ENCODE assay signal across 7 cellular contexts in the genomic region with DNA sequence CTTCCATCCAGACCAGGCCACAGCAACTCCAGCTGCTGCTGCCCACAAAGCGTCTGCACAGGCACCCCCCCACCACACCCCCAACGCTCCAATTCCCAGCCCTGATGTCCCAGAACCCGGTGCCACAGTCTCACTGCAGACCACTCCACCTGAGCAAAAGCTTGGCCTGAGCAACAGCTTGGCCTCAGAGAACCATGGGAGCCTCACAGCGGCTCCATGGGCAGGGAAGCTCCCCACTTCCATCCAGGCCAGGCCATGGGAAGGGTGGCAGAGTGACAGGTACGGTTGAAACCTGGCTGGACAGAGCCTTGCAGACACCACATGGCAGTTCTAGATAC. TPM values are rescaled to one million over a fixed set of nuclear protein-coding genes. Genes with fewer than 3 reads are reported as not detected.
DNase-seq lines count a peak whose midpoint lies in the region; ATAC-seq, FAIRE-seq and TF ChIP-seq lines count a peak whose summit lies in the region.
"Had no signal": no experiment of that assay in that cellular context is flagged by ENCODE, and none has a peak within 500 bp of the region (broad histone marks: within the 10 kb centered on the region; RNA-seq: fewer than 3 reads in every experiment).

No MANE protein-coding gene starts in this region.

- TF ChIP-seq CTCF in H1 (IDR thresholded peaks at IDR 0.05; ENCODE audit: control extremely low read depth in 1 of 3, insufficient read depth in 1 of 3, low read depth in 1 of 3, low read length in 3 of 3) (no peak), psoas muscle (IDR thresholded peaks at IDR 0.05) (no peak)

- H3K36me3 ChIP-seq in HUES48 (ENCODE audit: control insufficient read depth, insufficient read depth, low read length): peaks cover 19% of the 10 kb centered on the region
- peaks cover 2 to 11% (median 6%) of the 10 kb centered on the region in 4 experiments; a peak in 5 of 8 replicates for H3K36me3 ChIP-seq in H1 (ENCODE audit: control insufficient read depth in 2 of 4, insufficient read depth in 4 of 4, low read length in 3 of 4)
- peaks cover 0 to 9% of the 10 kb centered on the region in 2 donors for H3K36me3 ChIP-seq in psoas muscle (ENCODE audit: insufficient read depth in 1 of 2, low read depth in 1 of 2)

- H2BK12ac ChIP-seq in H1 (ENCODE audit: low read depth, low read length): peak overlapping the region; percentile 97; the same call in 1 of the 2 replicates

- H3K14ac ChIP-seq in H1 (ENCODE audit: insufficient read length): no peak overlapping the region

- no peaks in the 10 kb centered on the region for H3K9me3 ChIP-seq in HUES48 (ENCODE audit: control insufficient read depth, insufficient read depth, low read length)
- H3K9me3 ChIP-seq in H1 (ENCODE audit: insufficient read depth in 2 of 2, low read depth in 1 of 2, low read length in 1 of 2): no peaks in the 10 kb centered on the region
- no peaks in the 10 kb centered on the region for H3K9me3 ChIP-seq in psoas muscle

- peak overlapping the region; percentile 95; the same call in 1 of the 2 replicates for H2BK15ac ChIP-seq in H1 (ENCODE audit: low read length)

- no peak overlapping the region for H3K23ac ChIP-seq in H1 (ENCODE audit: insufficient read length)

- H3K27ac ChIP-seq in HUES48 (ENCODE audit: low read depth, low read length): peak overlapping the region; percentile 89
- H3K27ac ChIP-seq in H1 (ENCODE audit: low read depth, low read length): peak overlapping the region; percentile 77; the same call in 1 of the 2 replicates
- H3K27ac ChIP-seq in psoas muscle: peak overlapping the region; percentile 63

- H2AFZ ChIP-seq in H1 (ENCODE audit: low read length): no peak overlapping the region

- DNase-seq in H1 (ENCODE audit: low read depth in 1 of 2, low spot score in 2 of 2): no peak
- no peak for DNase-seq in psoas muscle
- no peak for DNase-seq in NCI-H2227 treated with DMSO at 0.1 percent for 48 hours (lab: John Stamatoyannopoulos, UW)
- no peak for DNase-seq in DMS153 (lab: John Stamatoyannopoulos, UW)

- peak overlapping the region; percentile 61 for H3K4ac ChIP-seq in H1 (replicated peaks; ENCODE audit: insufficient read length, low read depth, low read length)

- ATAC-seq in psoas muscle (no peak), HG02973 (IDR thresholded peaks at IDR 0.05; ENCODE audit: unreplicated experiment) (no peak)
- ATAC-seq: K562 had no signal

- H3K4me3 ChIP-seq in HUES48 (ENCODE audit: low read depth, low read length) (no peak overlapping the region), H1 (ENCODE audit: extremely low read depth in 1 of 4, insufficient read depth in 2 of 4, low read depth in 3 of 4, low read length in 4 of 4) (no peak overlapping the region), psoas muscle (peak overlapping the region; percentile 38)
- H3K4me3 ChIP-seq: K562 had no signal

- peak overlapping the region; percentile 56 to 57; a peak in 2 of 4 replicates for H3K4me2 ChIP-seq in H1 (ENCODE audit: insufficient read depth in 1 of 2, low read depth in 2 of 2, low read length in 2 of 2)

- no peak overlapping the region for H2AK5ac ChIP-seq in H1 (ENCODE audit: low read depth, low read length)

- peak overlapping the region; percentile 97 for H2BK5ac ChIP-seq in H1 (ENCODE audit: low read depth, low read length)

- H2BK120ac ChIP-seq in H1 (replicated peaks; ENCODE audit: low read depth, low read length): peak overlapping the region; percentile 66

- peaks cover 21% of the 10 kb centered on the region for H3K4me1 ChIP-seq in HUES48 (ENCODE audit: control insufficient read depth, insufficient read depth, low read length)
- H3K4me1 ChIP-seq in H1 (replicated peaks in 1 of 4; ENCODE audit: control insufficient read depth in 3 of 4, insufficient read depth in 4 of 4, low read length in 3 of 4): peaks cover 0 to 32% (median 23%) of the 10 kb centered on the region in 4 experiments; a peak in 6 of 7 replicates
- peaks cover 9% of the 10 kb centered on the region for H3K4me1 ChIP-seq in psoas muscle

- POLR2A ChIA-PET in H1 (lab: Charles Lee; ENCODE audit: partially characterized antibody): interaction anchor here (0.8 to 2.2 kb wide), 8 partner anchors 10 to 43 kb away, joined by 3 to 16 read pairs (median 6); a partner anchor contains a TSS

- intact Hi-C loops in psoas muscle (cut with DNase I): no loop called here

- peak overlapping the region; percentile 78 for H3K18ac ChIP-seq in H1 (ENCODE audit: extremely low read depth, low read length)

- WGBS in H1 (ENCODE audit: extremely low coverage in 1 of 2, insufficient coverage in 1 of 2, insufficient read length in 1 of 2, insufficient replicate concordance in 2 of 2, low coverage in 1 of 2, low lambda C conversion rate in 2 of 2, missing lambda C conversion rate in 1 of 2), 2 experiments: 75% methylated on average over 4 of the region's 5 CpGs; no CpG with 5 or more reads in 1 of the 2 experiments
- 47 to 61% (median 52%) methylated on average over 5 of the region's 5 CpGs for WGBS in psoas muscle, 3 donors

- H4K8ac ChIP-seq in H1 (ENCODE audit: extremely low read depth, insufficient read depth, low read length): peak overlapping the region; percentile 45; the same call in 1 of the 2 replicates

- peak overlapping the region; percentile 41 for H4K91ac ChIP-seq in H1 (replicated peaks; ENCODE audit: insufficient read length, low read length)

- no peak overlapping the region for H3K9ac ChIP-seq in HUES48 (ENCODE audit: low read depth, low read length)
- H3K9ac ChIP-seq in H1 (replicated peaks in 1 of 4; ENCODE audit: extremely low read depth in 1 of 4, low read depth in 3 of 4, low read length in 3 of 4): no peak overlapping the region; a peak in 2 of 7 replicates

- no peak for TF ChIP-seq RAD21 in H1 (IDR thresholded peaks at IDR 0.05 in 1 of 2, conservative IDR thresholded peaks at IDR 0.05 in 1 of 2; ENCODE audit: low read depth in 2 of 2, low read length in 2 of 2)

- peak overlapping the region; percentile 72; the same call in 1 of the 2 replicates for H2BK20ac ChIP-seq in H1 (ENCODE audit: low read length)

- no peak overlapping the region for H3K56ac ChIP-seq in H1 (replicated peaks; ENCODE audit: insufficient read length, low read depth, low read length)

- H3K79me2 ChIP-seq in H1 (ENCODE audit: control insufficient read depth in 1 of 2, insufficient read depth in 2 of 2, low read length in 2 of 2): peaks cover 0 to 60% of the 10 kb centered on the region in 2 experiments; a peak in 3 of 4 replicates

- no peak for TF ChIP-seq EP300 in H1 (IDR thresholded peaks at IDR 0.05; ENCODE audit: borderline replicate concordance in 1 of 2, low read depth in 2 of 2, low read length in 2 of 2)

- H4K5ac ChIP-seq in H1 (ENCODE audit: insufficient read length, low read depth, low read length): peak overlapping the region; percentile 18

- H4K20me1 ChIP-seq in H1 (replicated peaks in 1 of 2; ENCODE audit: control insufficient read depth in 1 of 2, insufficient read depth in 2 of 2, low read length in 2 of 2): peaks cover 14 to 40% of the 10 kb centered on the region in 2 experiments

- FAIRE-seq in H1 (lab: Jason Lieb, UNC): no peak
- FAIRE-seq: K562 had no signal

- H3K79me1 ChIP-seq in H1 (ENCODE audit: low read depth, low read length): peaks cover 28% of the 10 kb centered on the region

- no peaks in the 10 kb centered on the region for H3K23me2 ChIP-seq in H1 (ENCODE audit: low read depth, low read length)

- no peak for TF ChIP-seq POLR2A in H1 (IDR thresholded peaks at IDR 0.05; ENCODE audit: control extremely low read depth in 1 of 2, low read depth in 2 of 2, low read length in 2 of 2)

- H3K27me3 ChIP-seq in HUES48 (ENCODE audit: control insufficient read depth, insufficient read depth, low read length) (no peaks in the 10 kb centered on the region), H1 (replicated peaks in 1 of 4; ENCODE audit: control insufficient read depth in 3 of 4, extremely low read depth in 1 of 4, insufficient read depth in 3 of 4, low read length in 3 of 4) (no peaks in the 10 kb centered on the region), psoas muscle (ENCODE audit: insufficient read depth in 3 of 3, low read length in 2 of 3) (peaks cover 0 to 1% (median 0%) of the 10 kb centered on the region in 3 donors)

- CTCF ChIA-PET in H1 (lab: Charles Lee; ENCODE audit: partially characterized antibody): interaction anchor here (1.1 to 2.0 kb wide), 10 partner anchors 8 to 176 kb away, joined by 3 to 15 read pairs (median 6); no protein-coding TSS in a partner anchor

RNA-seq across cellular contexts. Expression of a gene that starts 13.2 kb away (rescaled TPM):
- 92.8 and 106 TPM in 2 replicates for total RNA-seq in H1 (2021; fragmentation: NEBNext Ultra II Directional; extraction: Animal tissue kit (Norgen Biotek cat#: 25700))
- polyA plus RNA-seq in H1 (2011; rRNA removed) (58.3 and 83.3 TPM in 2 replicates), psoas muscle (10 to 100 TPM in 1 of 3 donors, 1 to 10 TPM in 2; 3.9 to 11.6 (median 5.8) TPM)
- polyA plus RNA-seq in H1 (2011; cell fraction: cytosol; rRNA removed): 58.5 TPM
- 226 TPM for polyA plus RNA-seq in H1 (2011; cell fraction: nucleus; rRNA removed)
- polyA plus RNA-seq in H1 (2012, experiment 1 of 2): 63.1 to 97.9 TPM (median 90.3 TPM) in 4 replicates
- polyA plus RNA-seq in H1 (2012, experiment 2 of 2): 97.7 TPM
- 115 TPM for polyA plus RNA-seq in H1 (2013, experiment 1 of 2)
- polyA plus RNA-seq in H1 (2013, experiment 2 of 2): 92.5 TPM
- polyA minus RNA-seq in H1 (2011; rRNA and poly(A)+ RNA removed): 71.0 and 71.3 TPM in 2 replicates
- 70.6 TPM for polyA minus RNA-seq in H1 (2011; cell fraction: cytosol; rRNA and poly(A)+ RNA removed)
- polyA minus RNA-seq in H1 (2011; cell fraction: nucleus; rRNA and poly(A)+ RNA removed): 62.9 TPM
- total RNA-seq in psoas muscle: 10 to 100 TPM; 13.6 to 43.7 (median 15.0) TPM

RNA-seq across cellular contexts. Expression of a gene that starts 24.1 kb away (rescaled TPM):
- 1.5 TPM in 2 replicates for total RNA-seq in H1 (2021; fragmentation: NEBNext Ultra II Directional; extraction: Animal tissue kit (Norgen Biotek cat#: 25700))
- 0.70 and 1.5 TPM in 2 replicates for polyA plus RNA-seq in H1 (2011; rRNA removed)
- polyA plus RNA-seq in H1 (2011; cell fraction: cytosol; rRNA removed): 1.1 TPM
- 4.6 TPM for polyA plus RNA-seq in H1 (2011; cell fraction: nucleus; rRNA removed)
- 0.36 to 1.7 TPM (median 1.1 TPM) in 4 replicates for polyA plus RNA-seq in H1 (2012, experiment 1 of 2)
- 0.45 TPM for polyA plus RNA-seq in H1 (2012, experiment 2 of 2)
- polyA plus RNA-seq in H1 (2013, experiment 1 of 2): 0.87 TPM
- 0.96 TPM for polyA plus RNA-seq in H1 (2013, experiment 2 of 2)
- polyA minus RNA-seq in H1 (2011; rRNA and poly(A)+ RNA removed): 0.57 and 0.68 TPM in 2 replicates
- not detected for polyA minus RNA-seq in H1 (2011; cell fraction: cytosol; rRNA and poly(A)+ RNA removed)
- 1.00 TPM for polyA minus RNA-seq in H1 (2011; cell fraction: nucleus; rRNA and poly(A)+ RNA removed)
- 1 to 10 TPM; 4.4 to 6.3 (median 5.4) TPM for total RNA-seq in psoas muscle
- 1 to 10 TPM; 1.7 to 5.3 (median 4.0) TPM for polyA plus RNA-seq in psoas muscle

RNA-seq across cellular contexts. Expression of a gene that starts 32.5 kb away (rescaled TPM):
- total RNA-seq in H1 (2021; fragmentation: NEBNext Ultra II Directional; extraction: Animal tissue kit (Norgen Biotek cat#: 25700)): 1.1 TPM in 2 replicates
- 1.9 and 3.6 TPM in 2 replicates for polyA plus RNA-seq in H1 (2011; rRNA removed)
- 2.0 TPM for polyA plus RNA-seq in H1 (2011; cell fraction: cytosol; rRNA removed)
- polyA plus RNA-seq in H1 (2011; cell fraction: nucleus; rRNA removed): 13.0 TPM
- polyA plus RNA-seq in H1 (2012, experiment 1 of 2): 0.58 to 2.1 TPM (median 1.6 TPM) in 4 replicates
- 0.84 TPM for polyA plus RNA-seq in H1 (2012, experiment 2 of 2)
- 0.75 TPM for polyA plus RNA-seq in H1 (2013, experiment 1 of 2)
- 0.75 TPM for polyA plus RNA-seq in H1 (2013, experiment 2 of 2)
- 0.32 and 0.50 TPM in 2 replicates for polyA minus RNA-seq in H1 (2011; rRNA and poly(A)+ RNA removed)
- polyA minus RNA-seq in H1 (2011; cell fraction: cytosol; rRNA and poly(A)+ RNA removed): 1.2 TPM
- polyA minus RNA-seq in H1 (2011; cell fraction: nucleus; rRNA and poly(A)+ RNA removed): 1.4 TPM
- 1 to 10 TPM in 2 of 4 donors, under 1 TPM in 2; 0.57 to 1.6 (median 0.94) TPM for total RNA-seq in psoas muscle
- polyA plus RNA-seq in psoas muscle: under 1 TPM; 0.46 to 0.93 (median 0.81) TPM

RNA-seq across cellular contexts. Expression of a gene that starts 32.8 kb away (rescaled TPM):
- 15.6 and 20.3 TPM in 2 replicates for total RNA-seq in H1 (2021; fragmentation: NEBNext Ultra II Directional; extraction: Animal tissue kit (Norgen Biotek cat#: 25700))
- polyA plus RNA-seq in H1 (2011; rRNA removed) (17.3 and 25.9 TPM in 2 replicates), psoas muscle (100 to 1,000 TPM in 2 of 3 donors, 10 to 100 TPM in 1; 57.4 to 148 (median 131) TPM)
- 24.5 TPM for polyA plus RNA-seq in H1 (2011; cell fraction: cytosol; rRNA removed)
- polyA plus RNA-seq in H1 (2011; cell fraction: nucleus; rRNA removed): 83.3 TPM
- 13.2 to 20.0 TPM (median 18.2 TPM) in 4 replicates for polyA plus RNA-seq in H1 (2012, experiment 1 of 2)
- 15.2 TPM for polyA plus RNA-seq in H1 (2012, experiment 2 of 2)
- 14.5 TPM for polyA plus RNA-seq in H1 (2013, experiment 1 of 2)
- polyA plus RNA-seq in H1 (2013, experiment 2 of 2): 11.9 TPM
- polyA minus RNA-seq in H1 (2011; rRNA and poly(A)+ RNA removed): 8.8 and 9.6 TPM in 2 replicates
- polyA minus RNA-seq in H1 (2011; cell fraction: cytosol; rRNA and poly(A)+ RNA removed): 11.2 TPM
- polyA minus RNA-seq in H1 (2011; cell fraction: nucleus; rRNA and poly(A)+ RNA removed): 19.5 TPM
- 100 to 1,000 TPM; 107 to 178 (median 145) TPM for total RNA-seq in psoas muscle

RNA-seq across cellular contexts. Expression of a gene that starts 43.2 kb away (rescaled TPM):
- total RNA-seq in H1 (2021; fragmentation: NEBNext Ultra II Directional; extraction: Animal tissue kit (Norgen Biotek cat#: 25700)): 21.2 and 26.4 TPM in 2 replicates
- 11.2 and 18.8 TPM in 2 replicates for polyA plus RNA-seq in H1 (2011; rRNA removed)
- 11.2 TPM for polyA plus RNA-seq in H1 (2011; cell fraction: cytosol; rRNA removed)
- polyA plus RNA-seq in H1 (2011; cell fraction: nucleus; rRNA removed): 131 TPM
- polyA plus RNA-seq in H1 (2012, experiment 1 of 2): 13.3 to 28.3 TPM (median 25.5 TPM) in 4 replicates
- 14.3 TPM for polyA plus RNA-seq in H1 (2012, experiment 2 of 2)
- polyA plus RNA-seq in H1 (2013, experiment 1 of 2): 11.9 TPM
- polyA plus RNA-seq in H1 (2013, experiment 2 of 2): 11.8 TPM
- 6.1 and 7.2 TPM in 2 replicates for polyA minus RNA-seq in H1 (2011; rRNA and poly(A)+ RNA removed)
- 11.4 TPM for polyA minus RNA-seq in H1 (2011; cell fraction: cytosol; rRNA and poly(A)+ RNA removed)
- 34.8 TPM for polyA minus RNA-seq in H1 (2011; cell fraction: nucleus; rRNA and poly(A)+ RNA removed)
- 10 to 100 TPM; 13.5 to 19.4 (median 15.3) TPM for total RNA-seq in psoas muscle
- polyA plus RNA-seq in psoas muscle: 1 to 10 TPM; 4.3 to 5.3 (median 5.1) TPM
